Comparison of ENCODE assay signal across 31 cellular contexts in the genomic region with DNA sequence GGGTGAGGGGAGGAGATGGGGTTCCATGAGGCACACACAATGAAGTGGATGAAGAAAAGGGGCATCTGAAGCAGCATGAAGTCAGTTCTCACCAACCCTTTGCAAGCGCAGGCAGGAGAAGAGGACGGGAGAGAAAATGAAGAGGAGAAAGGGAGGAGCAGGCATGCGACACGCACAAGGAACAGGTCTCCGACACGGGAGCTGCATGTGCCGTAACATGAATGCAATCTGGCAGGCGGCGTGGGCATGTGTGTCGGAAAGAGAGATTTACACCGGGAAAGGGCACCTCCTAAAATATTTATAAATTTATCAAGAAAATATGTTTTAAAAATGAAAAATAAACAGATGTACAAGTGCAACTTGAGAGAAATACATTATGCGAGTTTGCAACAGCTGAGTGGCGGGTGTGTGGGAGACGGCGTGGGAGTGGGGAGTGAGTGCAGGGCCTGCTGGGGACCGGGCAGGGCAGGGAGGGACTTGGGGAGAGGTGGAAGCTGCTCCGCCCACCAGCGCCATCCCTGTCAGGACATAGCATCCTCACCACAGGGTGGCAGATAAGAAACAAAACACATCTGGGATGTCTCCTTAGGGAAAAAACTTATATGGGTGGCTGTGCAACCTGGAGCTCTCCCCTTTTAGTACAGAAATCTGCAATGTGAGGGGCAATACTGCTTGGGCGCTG. TPM values are rescaled to one million over a fixed set of nuclear protein-coding genes. Genes with fewer than 3 reads are reported as not detected.
A peak's percentile ranks its signal among the peaks of the same experiment; 100 is the strongest.
DNase-seq lines count a peak whose midpoint lies in the region; ATAC-seq and TF ChIP-seq lines count a peak whose summit lies in the region.
"Had no signal": no experiment of that assay in that cellular context is flagged by ENCODE, and none has a peak within 500 bp of the region (broad histone marks: within the 10 kb centered on the region; RNA-seq: fewer than 3 reads in every experiment).

No MANE protein-coding gene starts in this region.

- no peaks in the 10 kb centered on the region for H3K4me1 ChIP-seq in transverse colon
- H3K4me1 ChIP-seq: right lobe of liver had no signal

- H3K4me3 Mint-ChIP-seq in stimulated activated naive CD8-positive, alpha-beta T cell treated with anti-CD3 and anti-CD28 coated beads, Interleukin-15, Interleukin-2, amounts not matched to agents 100 ng/mL and 50 ng/mL, for 24 hours: no peak overlapping the region
- H3K4me3 Mint-ChIP-seq in activated naive CD8-positive, alpha-beta T cell: no peak overlapping the region
- H3K4me3 Mint-ChIP-seq: activated B cell treated with CpG ODN at 0.5 μM for 24 hours; neural crest cell; stimulated activated effector memory CD8-positive, alpha-beta T cell treated with anti-CD3 and anti-CD28 coated beads, Interleukin-12 subunit alpha, Interleukin-12 subunit beta, amount 100 ng/mL, for 72 hours had no signal

- H3K4me1 Mint-ChIP-seq in stimulated activated naive CD8-positive, alpha-beta T cell treated with anti-CD3 and anti-CD28 coated beads, Interleukin-15, Interleukin-2, amounts not matched to agents 100 ng/mL and 50 ng/mL, for 24 hours (ENCODE audit: low read depth): peaks cover 33% of the 10 kb centered on the region
- H3K4me1 Mint-ChIP-seq in activated naive CD8-positive, alpha-beta T cell (ENCODE audit: low read depth): peaks cover 27% of the 10 kb centered on the region
- H3K4me1 Mint-ChIP-seq: activated B cell treated with CpG ODN at 0.5 μM for 24 hours, neural crest cell had no signal

- no peaks in the 10 kb centered on the region for H3K36me3 ChIP-seq in transverse colon
- H3K36me3 ChIP-seq: right lobe of liver had no signal

- H3K9me3 ChIP-seq in transverse colon: no peaks in the 10 kb centered on the region
- H3K9me3 ChIP-seq: BLaER1 treated with 17β-estradiol and CSF1 and Interleukin-3, amounts not matched to agents 10 nM and 100 nM; lower lobe of right lung; right lobe of liver had no signal

- intact Hi-C loops in transverse colon (cut with DNase I; ENCODE audit: low total_unique reads): no loop called here

- H3K4me3 ChIP-seq in transverse colon: no peak overlapping the region
- H3K4me3 ChIP-seq: BLaER1 treated with 17β-estradiol and CSF1 and Interleukin-3, amounts not matched to agents 10 nM and 100 nM; lower lobe of right lung; right lobe of liver had no signal

- peak overlapping the region; percentile 81 for H3K27ac Mint-ChIP-seq in stimulated activated naive CD8-positive, alpha-beta T cell treated with anti-CD3 and anti-CD28 coated beads, Interleukin-15, Interleukin-2, amounts not matched to agents 100 ng/mL and 50 ng/mL, for 24 hours
- H3K27ac Mint-ChIP-seq in activated naive CD8-positive, alpha-beta T cell: peak overlapping the region; percentile 58
- H3K27ac Mint-ChIP-seq: activated B cell treated with CpG ODN at 0.5 μM for 24 hours; stimulated activated effector memory CD8-positive, alpha-beta T cell treated with anti-CD3 and anti-CD28 coated beads, Interleukin-12 subunit alpha, Interleukin-12 subunit beta, amount 100 ng/mL, for 72 hours had no signal

- no peak for TF ChIP-seq POLR2A in transverse colon (IDR thresholded peaks at IDR 0.05)

- H3K9me3 Mint-ChIP-seq in stimulated activated naive CD8-positive, alpha-beta T cell treated with anti-CD3 and anti-CD28 coated beads, Interleukin-15, Interleukin-2, amounts not matched to agents 100 ng/mL and 50 ng/mL, for 24 hours: no peaks in the 10 kb centered on the region
- H3K9me3 Mint-ChIP-seq in activated naive CD8-positive, alpha-beta T cell (ENCODE audit: low read depth): no peaks in the 10 kb centered on the region
- H3K9me3 Mint-ChIP-seq: activated B cell treated with CpG ODN at 0.5 μM for 24 hours; neural crest cell; stimulated activated effector memory CD8-positive, alpha-beta T cell treated with anti-CD3 and anti-CD28 coated beads, Interleukin-12 subunit alpha, Interleukin-12 subunit beta, amount 100 ng/mL, for 72 hours had no signal

- no peak for DNase-seq in stimulated activated naive CD8-positive, alpha-beta T cell treated with anti-CD3 and anti-CD28 coated beads, Interleukin-15, Interleukin-2, amounts not matched to agents 100 U/mL and 50 U/mL, for 24 hours
- DNase-seq in islet precursor cell (peak; percentile 49), NCI-H1417 treated with DMSO at 0.1 percent for 48 hours (lab: John Stamatoyannopoulos, UW) (no peak), transverse colon (no peak), NK-92 (lab: John Stamatoyannopoulos, UW; ENCODE audit: unreplicated experiment) (no peak)
- DNase-seq: activated B cell treated with CpG ODN at 0.5 μM for 24 hours; activated CD4-positive, alpha-beta T cell treated with anti-CD3 and anti-CD28 coated beads, Interleukin-2, amount 50 U/mL, for 4 hours; activated gamma-delta T cell treated with Interleukin-2 at 50 U/mL for 16 hours; activated T-cell treated with anti-CD3 and anti-CD28 coated beads, Interleukin-2, amount 50 U/mL, for 1 hour; DND-41; effector CD4-positive, alpha-beta T cell; glutamatergic neuron; Karpas-422; kidney glomerular epithelial cell; lower lobe of right lung; NCI-H1436 treated with DMSO at 0.1 percent for 48 hours; NCI-H446 treated with DMSO at 0.1 percent for 48 hours; right lobe of liver; stimulated activated CD4-positive, alpha-beta T cell treated with anti-CD3 and anti-CD28 coated beads, Interleukin-4, amount 100 ng/mL, for 24 hours had no signal

- WGBS in transverse colon (ENCODE audit: low coverage in 1 of 2), 2 donors: 91 to 95% methylated on average over 13 to 19 of the region's 19 CpGs

- H3K36me3 Mint-ChIP-seq in stimulated activated naive CD8-positive, alpha-beta T cell treated with anti-CD3 and anti-CD28 coated beads, Interleukin-15, Interleukin-2, amounts not matched to agents 100 ng/mL and 50 ng/mL, for 24 hours (ENCODE audit: low read depth): peaks cover 94% of the 10 kb centered on the region
- H3K36me3 Mint-ChIP-seq in activated naive CD8-positive, alpha-beta T cell: peaks cover 19% of the 10 kb centered on the region

- H3K27me3 ChIP-seq in transverse colon: no peaks in the 10 kb centered on the region
- H3K27me3 ChIP-seq: BLaER1 treated with 17β-estradiol and CSF1 and Interleukin-3, amounts not matched to agents 10 nM and 100 nM; right lobe of liver had no signal

- no peak for TF ChIP-seq EP300 in transverse colon (IDR thresholded peaks at IDR 0.05; ENCODE audit: low read depth)

- no peaks in the 10 kb centered on the region for H3K27me3 Mint-ChIP-seq in stimulated activated naive CD8-positive, alpha-beta T cell treated with anti-CD3 and anti-CD28 coated beads, Interleukin-15, Interleukin-2, amounts not matched to agents 100 ng/mL and 50 ng/mL, for 24 hours
- H3K27me3 Mint-ChIP-seq in activated naive CD8-positive, alpha-beta T cell: no peaks in the 10 kb centered on the region
- H3K27me3 Mint-ChIP-seq: activated B cell treated with CpG ODN at 0.5 μM for 24 hours had no signal

- no peak for TF ChIP-seq CTCF in transverse colon (IDR thresholded peaks at IDR 0.05)

- H3K27ac ChIP-seq in transverse colon: no peak overlapping the region
- H3K27ac ChIP-seq: BLaER1 treated with 17β-estradiol and CSF1 and Interleukin-3, amounts not matched to agents 10 nM and 100 nM; lower lobe of right lung; right lobe of liver had no signal

- no peak for ATAC-seq in stimulated activated naive CD8-positive, alpha-beta T cell treated with anti-CD3 and anti-CD28 coated beads, Interleukin-15, Interleukin-2, amounts not matched to agents 100 U/mL and 50 U/mL, for 24 hours
- no peak for ATAC-seq in HG02642 (IDR thresholded peaks at IDR 0.05; ENCODE audit: poor library complexity, unreplicated experiment)
- ATAC-seq: lower lobe of right lung; right lobe of liver; stimulated activated effector memory CD8-positive, alpha-beta T cell treated with anti-CD3 and anti-CD28 coated beads, Interleukin-12 subunit alpha, Interleukin-12 subunit beta, amount 100 ng/mL, for 72 hours had no signal

- in situ Hi-C loops in transverse colon (cut with MboI; ENCODE audit: low pct_ligation_motif_present in 1 of 4, low pct_unique_long_range_greater_than_20kb in 1 of 4, low sequenced_read_pairs in 3 of 4): loop anchor here in 3 of 4 donors (5.0 to 10.0 kb wide), 2 partner anchors 547 to 550 kb away; no protein-coding TSS in a partner anchor

RNA-seq across cellular contexts. Expression of a gene that starts 40.6 kb away (rescaled TPM):
- total RNA-seq in transverse colon: not detected
- total RNA-seq: activated B cell treated with CpG ODN at 0.5 μM for 24 hours, bronchial epithelial cell, epithelial cell of proximal tubule, lower lobe of right lung, mucosa of gallbladder, neural crest cell, OCI-LY7, right lobe of liver, temporal lobe, urinary bladder had no signal
